In genomic region chr16:57723170-57723569, GRCh38 we compare ENCODE assay signal across 1 cellular context.
TF ChIP-seq lines count a peak whose summit lies in the region.

No MANE protein-coding gene starts in this region.

TF ChIP-seq in H1, 55 proteins besides CTCF, POLR2A, EP300 and RAD21:
- no peak for TF ChIP-seq E2F6 (IDR thresholded peaks at IDR 0.05)
